ENCODE assay signal across 16 cellular contexts in genomic region chr17:8408371-8408770, GRCh38. TPM values are rescaled to one million over a fixed set of nuclear protein-coding genes. Genes with fewer than 3 reads are reported as not detected.
DNase-seq lines count a peak whose midpoint lies in the region; TF ChIP-seq lines count a peak whose summit lies in the region.
"Had no signal": no experiment of that assay in that cellular context is flagged by ENCODE, and none has a peak within 500 bp of the region (broad histone marks: within the 10 kb centered on the region; RNA-seq: fewer than 3 reads in every experiment).

No MANE protein-coding gene starts in this region.

- H3K4me3 ChIP-seq in thyroid gland (replicated peaks in 1 of 3) = no peak overlapping the region
- H3K4me3 ChIP-seq: dorsolateral prefrontal cortex, right lobe of liver had no signal

- no peaks in the 10 kb centered on the region for H3K9me3 ChIP-seq in thyroid gland
- H3K9me3 ChIP-seq: right lobe of liver had no signal

- DNase-seq in HT1080 (ENCODE audit: low read depth) = peak; percentile 34
- peak; percentile 88 for DNase-seq in SW480 (ENCODE audit: low spot score)
- DNase-seq in islet precursor cell = peak; percentile 82
- peak; percentile 82 to 84 for DNase-seq in thyroid gland
- no peak for DNase-seq in germinal center (ENCODE audit: low spot score)
- no peak for DNase-seq in medulla oblongata (ENCODE audit: extremely low spot score)
- DNase-seq in D341Med (ENCODE audit: low spot score) = no peak
- DNase-seq: activated CD4-positive, CD25-positive, alpha-beta regulatory T cell treated with anti-CD3 and anti-CD28 coated beads, Interleukin-2, amount 50 U/mL, for 72 hours; activated T-cell treated with anti-CD3 and anti-CD28 coated beads, Interleukin-2, amount 50 U/mL, for 24 hours; aorta; dorsolateral prefrontal cortex; GF-D8; naive B cell; stimulated activated CD4-positive, alpha-beta T cell treated with anti-CD3 and anti-CD28 coated beads, Interleukin-4, amount 100 ng/mL, for 1 hour had no signal

- intact Hi-C loops in thyroid gland (cut with DNase I) = no loop called here

- H3K4me1 ChIP-seq in thyroid gland = peaks cover 6 to 11% of the 10 kb centered on the region in 2 donors

- TF ChIP-seq CTCF in thyroid gland (IDR thresholded peaks at IDR 0.05) = no peak

- WGBS in thyroid gland, 2 donors = 20 to 33% methylated on average over 12 to 13 of the region's 14 CpGs

- peak overlapping the region; percentile 63 to 84 (median 73) for H3K27ac ChIP-seq in thyroid gland
- H3K27ac ChIP-seq: dorsolateral prefrontal cortex, right lobe of liver had no signal

- no peaks in the 10 kb centered on the region for H3K36me3 ChIP-seq in thyroid gland
- H3K36me3 ChIP-seq: right lobe of liver had no signal

- H3K27me3 ChIP-seq in thyroid gland = no peaks in the 10 kb centered on the region
- H3K27me3 ChIP-seq: right lobe of liver had no signal

- TF ChIP-seq POLR2A in thyroid gland (IDR thresholded peaks at IDR 0.05) = peak in 1 of 2 donors; percentile 16

RNA-seq across cellular contexts. Expression of gene RNF222, which starts 10.7 kb away (rescaled TPM):
- total RNA-seq in HT1080 (2014; rRNA removed; shearing (Covaris generic)) = not detected in 2 replicates
- not detected in 2 replicates for polyA plus RNA-seq in HT1080 (2015; cell fraction: cytosol; rRNA removed)
- polyA plus RNA-seq in HT1080 (2015; cell fraction: nucleus; rRNA removed) = not detected in 2 replicates
- total RNA-seq in thyroid gland = not detected
- total RNA-seq: aorta, fibroblast of villous mesenchyme, right lobe of liver had no signal
- polyA plus RNA-seq: aorta had no signal

RNA-seq across cellular contexts. Expression of gene RPL26, which starts 25.4 kb away (rescaled TPM):
- total RNA-seq in HT1080 (2014; rRNA removed; shearing (Covaris generic)) = 2,438 and 3,072 TPM in 2 replicates
- polyA plus RNA-seq in HT1080 (2015; cell fraction: cytosol; rRNA removed) = 5,498 and 5,511 TPM in 2 replicates
- 1,699 and 1,898 TPM in 2 replicates for polyA plus RNA-seq in HT1080 (2015; cell fraction: nucleus; rRNA removed)
- 1,000 to 10,000 TPM; 2,728 to 5,465 (median 3,162) TPM for total RNA-seq in thyroid gland

RNA-seq across cellular contexts. Expression of gene NDEL1, which starts 27.3 kb away (rescaled TPM):
- 21.9 and 35.4 TPM in 2 replicates for total RNA-seq in HT1080 (2014; rRNA removed; shearing (Covaris generic))
- polyA plus RNA-seq in HT1080 (2015; cell fraction: cytosol; rRNA removed) = 34.8 and 36.0 TPM in 2 replicates
- polyA plus RNA-seq in HT1080 (2015; cell fraction: nucleus; rRNA removed) = 52.1 and 62.1 TPM in 2 replicates
- 10 to 100 TPM; 56.0 to 77.7 (median 59.5) TPM for total RNA-seq in thyroid gland

Comparison
In these comparisons a context has a peak if more than half of its experiments do, and no peak if none do; other contexts are left out.
1. DNase-seq: peak in HT1080 (single experiment), SW480 (single experiment), islet precursor cell (single experiment) and thyroid gland (2 of 2); none in germinal center (single experiment), medulla oblongata (single experiment) and D341Med (single experiment).